ENCODE assay signal across 9 cellular contexts in the genomic region with DNA sequence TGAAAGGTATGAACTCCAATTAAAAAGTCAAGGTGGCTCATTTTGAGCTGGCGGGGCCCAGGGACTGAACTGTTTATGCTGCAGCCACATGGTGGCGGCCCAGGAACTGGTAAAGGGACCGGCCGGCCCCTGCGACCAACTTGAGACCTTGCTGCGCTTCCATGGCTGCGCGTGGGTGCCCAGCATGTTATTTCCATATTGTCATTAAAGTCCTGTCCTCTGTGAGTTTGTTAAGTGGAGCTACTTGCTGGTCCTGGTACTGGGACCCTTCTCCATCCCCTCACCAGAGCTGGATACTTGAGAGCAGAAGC.
DNase-seq lines count a peak whose midpoint lies in the region; ATAC-seq and TF ChIP-seq lines count a peak whose summit lies in the region.
"Had no signal": no experiment of that assay in that cellular context is flagged by ENCODE, and none has a peak within 500 bp of the region (broad histone marks: within the 10 kb centered on the region; RNA-seq: fewer than 3 reads in every experiment).

No MANE protein-coding gene starts in this region.

- no peaks in the 10 kb centered on the region for H3F3A ChIP-seq in PC-9 (ENCODE audit: insufficient read depth, low read depth)

- H3K4me3 ChIP-seq in PC-9 (no peak overlapping the region), fibroblast of the aortic adventitia (ENCODE audit: low read depth, low read length) (no peak overlapping the region), stomach (no peak overlapping the region)

- no peaks in the 10 kb centered on the region for H3K27me3 ChIP-seq in PC-9 (ENCODE audit: insufficient read depth, low read depth)
- no peaks in the 10 kb centered on the region for H3K27me3 ChIP-seq in stomach

- no peaks in the 10 kb centered on the region for H3K36me3 Mint-ChIP-seq in activated naive CD4-positive, alpha-beta T cell treated with anti-CD3 and anti-CD28 coated beads, Interleukin-2, amount 10 ng/mL, durations not matched to agents 7 days and 5 days

- DNase-seq in activated naive CD4-positive, alpha-beta T cell treated with anti-CD3 and anti-CD28 coated beads, Interleukin-2, amount 10 ng/mL, durations not matched to agents 7 days and 5 days, result peak; percentile 47
- DNase-seq in activated naive CD4-positive, alpha-beta T cell (lab: John Stamatoyannopoulos, UW), result no peak
- DNase-seq in PC-9 (no peak), fibroblast of the aortic adventitia (ENCODE audit: low read depth) (no peak), stomach (peak; percentile 25), NCI-H1930 (lab: John Stamatoyannopoulos, UW) (no peak)

- no peak overlapping the region for H3K27ac Mint-ChIP-seq in activated naive CD4-positive, alpha-beta T cell treated with anti-CD3 and anti-CD28 coated beads, Interleukin-2, amount 10 ng/mL, durations not matched to agents 7 days and 5 days
- H3K27ac Mint-ChIP-seq: activated T-helper 1 cell treated with anti-CD3 and anti-CD28 coated beads, Interleukin-12 subunit alpha, Interleukin-12 subunit beta, Interleukin-2, Interleukin-4 antibody, amounts not matched to agents 30 ng/mL and 10 ng/mL and 1 ng/mL, durations not matched to agents 14 hours and 24 hours and 36 hours had no signal

- CTCF ChIA-PET in activated naive CD4-positive, alpha-beta T cell treated with anti-CD3 and anti-CD28 coated beads, Interleukin-2, amount 10 ng/mL, durations not matched to agents 7 days and 5 days (lab: Charles Lee), result interaction anchor here (0.8 to 3.1 kb wide), 8 partner anchors 21 to 141 kb away, joined by 3 to 45 read pairs (median 4); no protein-coding TSS in a partner anchor
- CTCF ChIA-PET in PC-9 (lab: Charles Lee), result no interaction called here

- H3K4me1 ChIP-seq in PC-9 (replicated peaks; ENCODE audit: insufficient read depth) (no peaks in the 10 kb centered on the region), stomach (no peaks in the 10 kb centered on the region)

- ATAC-seq in HG03442 (IDR thresholded peaks at IDR 0.05; ENCODE audit: unreplicated experiment) (no peak), HG02970 (IDR thresholded peaks at IDR 0.05; ENCODE audit: low FRiP score, unreplicated experiment) (no peak)

- TF ChIP-seq POLR2A in stomach (IDR thresholded peaks at IDR 0.05), result no peak

- no peaks in the 10 kb centered on the region for H4K20me1 ChIP-seq in PC-9 (ENCODE audit: insufficient read depth)

- H2AFZ ChIP-seq in PC-9, result no peak overlapping the region

- H3K79me2 ChIP-seq in PC-9 (ENCODE audit: low read depth), result no peaks in the 10 kb centered on the region

- no peak overlapping the region for H3K4me2 ChIP-seq in PC-9

- peak; percentile 29; the same call in 1 of the 2 replicates for TF ChIP-seq CTCF in PC-9 (conservative IDR thresholded peaks at IDR 0.05)
- TF ChIP-seq CTCF in fibroblast of the aortic adventitia (IDR thresholded peaks at IDR 0.05; ENCODE audit: insufficient read depth, low read length), result peak; percentile 24
- peak in 1 of 7 experiments; percentile 22 for TF ChIP-seq CTCF in stomach (IDR thresholded peaks at IDR 0.05)

- no peaks in the 10 kb centered on the region for H3K9me3 Mint-ChIP-seq in activated naive CD4-positive, alpha-beta T cell treated with anti-CD3 and anti-CD28 coated beads, Interleukin-2, amount 10 ng/mL, durations not matched to agents 7 days and 5 days
- H3K9me3 Mint-ChIP-seq: activated T-helper 1 cell treated with anti-CD3 and anti-CD28 coated beads, Interleukin-12 subunit alpha, Interleukin-12 subunit beta, Interleukin-2, Interleukin-4 antibody, amounts not matched to agents 30 ng/mL and 10 ng/mL and 1 ng/mL, durations not matched to agents 14 hours and 24 hours and 36 hours had no signal

- H3K27ac ChIP-seq in PC-9 (no peak overlapping the region), stomach (no peak overlapping the region)

- H3K36me3 ChIP-seq in PC-9 (ENCODE audit: low read depth) (no peaks in the 10 kb centered on the region), stomach (peaks cover 15 to 44% (median 43%) of the 10 kb centered on the region in 4 donors)

- H3K4me1 Mint-ChIP-seq in activated naive CD4-positive, alpha-beta T cell treated with anti-CD3 and anti-CD28 coated beads, Interleukin-2, amount 10 ng/mL, durations not matched to agents 7 days and 5 days, result no peaks in the 10 kb centered on the region

- no peak for TF ChIP-seq EP300 in stomach (IDR thresholded peaks at IDR 0.05)

- POLR2A ChIA-PET in PC-9 (lab: Charles Lee; ENCODE audit: unreplicated experiment), result no interaction called here

- 60 to 79% (median 71%) methylated on average over 8 of the region's 8 CpGs for WGBS in stomach, 5 donors

- H3K9me3 ChIP-seq in PC-9 (ENCODE audit: insufficient read depth, low read depth) (no peaks in the 10 kb centered on the region), stomach (no peaks in the 10 kb centered on the region)

- no peaks in the 10 kb centered on the region for H3K27me3 Mint-ChIP-seq in activated naive CD4-positive, alpha-beta T cell treated with anti-CD3 and anti-CD28 coated beads, Interleukin-2, amount 10 ng/mL, durations not matched to agents 7 days and 5 days

- no TSS peak for BruUV-seq in PC-9 (replicated peaks; lab: Mats Ljungman, UMichigan)

- intact Hi-C loops in PC-9 (cut with micrococcal nuclease; ENCODE audit: unreplicated experiment), result no loop called here
- intact Hi-C loops in stomach (cut with DNase I; ENCODE audit: low total_unique reads), result no loop called here

- no peaks in the 10 kb centered on the region for H3K9me2 ChIP-seq in PC-9 (ENCODE audit: insufficient read depth)

- no peak overlapping the region for H3K4me3 Mint-ChIP-seq in activated naive CD4-positive, alpha-beta T cell treated with anti-CD3 and anti-CD28 coated beads, Interleukin-2, amount 10 ng/mL, durations not matched to agents 7 days and 5 days
- H3K4me3 Mint-ChIP-seq: activated T-helper 1 cell treated with anti-CD3 and anti-CD28 coated beads, Interleukin-12 subunit alpha, Interleukin-12 subunit beta, Interleukin-2, Interleukin-4 antibody, amounts not matched to agents 30 ng/mL and 10 ng/mL and 1 ng/mL, durations not matched to agents 14 hours and 24 hours and 36 hours had no signal

Comparison
In these comparisons a context has a peak if more than half of its experiments do, and no peak if none do; other contexts are left out.
1. DNase-seq: peak in activated naive CD4-positive, alpha-beta T cell treated with anti-CD3 and anti-CD28 coated beads, Interleukin-2, amount 10 ng/mL, durations not matched to agents 7 days and 5 days (single experiment) and stomach (single experiment); none in activated naive CD4-positive, alpha-beta T cell (0 of 4), PC-9 (0 of 2), fibroblast of the aortic adventitia (single experiment) and NCI-H1930 (0 of 2).